In genomic region chr13:73492811-73493210, GRCh38 we compare ENCODE assay signal across 20 cellular contexts.
"Had no signal": no experiment of that assay in that cellular context is flagged by ENCODE, and none has a peak within 500 bp of the region (broad histone marks: within the 10 kb centered on the region; RNA-seq: fewer than 3 reads in every experiment).

No MANE protein-coding gene starts in this region.

- ATAC-seq: activated CD4-positive, CD25-positive, alpha-beta regulatory T cell treated with anti-CD3 and anti-CD28 coated beads, Interleukin-2, amount 50 U/mL, for 24 hours; activated CD8-positive, alpha-beta memory T cell treated with anti-CD3 and anti-CD28 coated beads, Interleukin-2, amount 10 ng/mL, durations not matched to agents 7 days and 5 days; activated naive CD8-positive, alpha-beta T cell treated with anti-CD3 and anti-CD28 coated beads, Interleukin-2, amount 50 U/mL, for 24 hours; foreskin keratinocyte; left ventricle myocardium superior had no signal

- H3K9ac ChIP-seq: SK-N-SH had no signal

- H3K4me3 ChIP-seq: ascending aorta, thoracic aorta had no signal

- H3K4me2 ChIP-seq: SK-N-SH had no signal

- H3K27ac ChIP-seq: foreskin keratinocyte, thoracic aorta, VCaP had no signal

- FAIRE-seq: bronchial epithelial cell had no signal

- DNase-seq: activated CD4-positive, alpha-beta memory T cell treated with anti-CD3 and anti-CD28 coated beads, Interleukin-2, amount 10 ng/mL, durations not matched to agents 7 days and 5 days; activated CD4-positive, alpha-beta T cell treated with anti-CD3 and anti-CD28 coated beads, Interleukin-2, amount 10 ng/mL, durations not matched to agents 24 days and 14 days; activated CD8-positive, alpha-beta memory T cell treated with anti-CD3 and anti-CD28 coated beads, Interleukin-2, amount 10 ng/mL, durations not matched to agents 7 days and 5 days; activated effector memory CD4-positive, alpha-beta T cell treated with anti-CD3 and anti-CD28 coated beads, Interleukin-2, amount 50 U/mL, for 16 hours; activated naive CD4-positive, alpha-beta T cell treated with anti-CD3 and anti-CD28 coated beads, Interleukin-2, amount 10 ng/mL, durations not matched to agents 7 days and 5 days; activated naive CD8-positive, alpha-beta T cell treated with anti-CD3 and anti-CD28 coated beads, Interleukin-2, amount 50 U/mL, for 24 hours; activated T-cell treated with anti-CD3 and anti-CD28 coated beads for 4 hours; cortex of kidney; foreskin keratinocyte; immature natural killer cell; left ventricle myocardium superior; retina; stimulated activated CD4-positive, alpha-beta T cell treated with anti-CD3 and anti-CD28 coated beads, Interleukin-4, amount 100 ng/mL, for 24 hours; stimulated activated naive CD4-positive, alpha-beta T cell treated with Interleukin-2 at 50 U/mL for 16 hours had no signal

- H3K9me3 ChIP-seq: ascending aorta, SK-N-SH, thoracic aorta had no signal

- H3K9me2 ChIP-seq: SK-N-SH had no signal

- H3K36me3 ChIP-seq: ascending aorta, thoracic aorta had no signal

- H3K4me1 ChIP-seq: ascending aorta had no signal

- H3K27me3 ChIP-seq: ascending aorta, foreskin keratinocyte had no signal
